15 cellular contexts compared by ENCODE assay signal in genomic region chr18:7846315-7846714, GRCh38.
DNase-seq lines count a peak whose midpoint lies in the region; ATAC-seq and TF ChIP-seq lines count a peak whose summit lies in the region.
"Had no signal": no experiment of that assay in that cellular context is flagged by ENCODE, and none has a peak within 500 bp of the region (broad histone marks: within the 10 kb centered on the region; RNA-seq: fewer than 3 reads in every experiment).

No MANE protein-coding gene starts in this region.

- no peak overlapping the region for H3K4me3 Mint-ChIP-seq in activated naive CD4-positive, alpha-beta T cell treated with anti-CD3 and anti-CD28 coated beads for 36 hours
- H3K4me3 Mint-ChIP-seq: B cell; CD4-positive, alpha-beta T cell; H9 had no signal

- no peak overlapping the region for H3K4me3 ChIP-seq in cardiac muscle cell
- no peak overlapping the region for H3K4me3 ChIP-seq in right cardiac atrium (ENCODE audit: low read length)
- no peak overlapping the region for H3K4me3 ChIP-seq in WERI-Rb-1 (ENCODE audit: low read depth, low read length)
- no peak overlapping the region for H3K4me3 ChIP-seq in lower lobe of right lung
- no peak overlapping the region for H3K4me3 ChIP-seq in upper lobe of right lung

- H3K27me3 ChIP-seq in cardiac muscle cell (no peaks in the 10 kb centered on the region), right cardiac atrium (ENCODE audit: control insufficient read depth, insufficient read depth) (no peaks in the 10 kb centered on the region), WERI-Rb-1 (ENCODE audit: insufficient read depth, low read depth, severe bottlenecking) (no peaks in the 10 kb centered on the region), lower lobe of right lung (ENCODE audit: low read depth) (no peaks in the 10 kb centered on the region), upper lobe of right lung (no peaks in the 10 kb centered on the region)

- no peaks in the 10 kb centered on the region for H3K4me1 Mint-ChIP-seq in activated naive CD4-positive, alpha-beta T cell treated with anti-CD3 and anti-CD28 coated beads for 36 hours (ENCODE audit: low read depth)
- H3K4me1 Mint-ChIP-seq: B cell, H9 had no signal

- peaks cover 3% of the 10 kb centered on the region for H3K9me3 ChIP-seq in cardiac muscle cell (ENCODE audit: low read depth)
- no peaks in the 10 kb centered on the region for H3K9me3 ChIP-seq in right cardiac atrium (ENCODE audit: control insufficient read depth, low read length)
- peaks cover 6% of the 10 kb centered on the region for H3K9me3 ChIP-seq in WERI-Rb-1 (ENCODE audit: severe bottlenecking)
- peaks cover 12% of the 10 kb centered on the region for H3K9me3 ChIP-seq in lower lobe of right lung
- H3K9me3 ChIP-seq in upper lobe of right lung, result peaks cover 6% of the 10 kb centered on the region

- peak overlapping the region; percentile 53 for H3K27ac ChIP-seq in cardiac muscle cell
- no peak overlapping the region for H3K27ac ChIP-seq in right cardiac atrium (ENCODE audit: low read length)
- H3K27ac ChIP-seq in WERI-Rb-1, result peak overlapping the region; percentile 27; the same call in 1 of the 2 replicates
- no peak overlapping the region for H3K27ac ChIP-seq in lower lobe of right lung
- H3K27ac ChIP-seq in upper lobe of right lung, result no peak overlapping the region

- 87% methylated on average over 4 of the region's 4 CpGs for WGBS in right cardiac atrium

- intact Hi-C loops in right cardiac atrium (cut with DNase I), result no loop called here
- intact Hi-C loops in lower lobe of right lung (cut with DNase I), result no loop called here
- intact Hi-C loops in upper lobe of right lung (cut with DNase I), result no loop called here
- intact Hi-C loops in activated naive CD4-positive, alpha-beta T cell treated with anti-CD3 and anti-CD28 coated beads for 36 hours (cut with micrococcal nuclease), result no loop called here

- ATAC-seq in right cardiac atrium (no peak), lower lobe of right lung (peak; percentile 66 to 79), upper lobe of right lung (peak; percentile 28), GM18511 (IDR thresholded peaks at IDR 0.05; ENCODE audit: unreplicated experiment) (no peak)

- H3K9me3 Mint-ChIP-seq in activated naive CD4-positive, alpha-beta T cell treated with anti-CD3 and anti-CD28 coated beads for 36 hours, result peaks cover 17% of the 10 kb centered on the region

- CTCF ChIA-PET in activated naive CD4-positive, alpha-beta T cell treated with anti-CD3 and anti-CD28 coated beads for 36 hours (lab: Charles Lee), result no interaction called here

- no peaks in the 10 kb centered on the region for H3K36me3 ChIP-seq in cardiac muscle cell
- H3K36me3 ChIP-seq in WERI-Rb-1, result no peaks in the 10 kb centered on the region
- H3K36me3 ChIP-seq in lower lobe of right lung, result no peaks in the 10 kb centered on the region
- no peaks in the 10 kb centered on the region for H3K36me3 ChIP-seq in upper lobe of right lung

- TF ChIP-seq CTCF in cardiac muscle cell (IDR thresholded peaks at IDR 0.05; ENCODE audit: low read depth, low read length) (no peak), WERI-Rb-1 (IDR thresholded peaks at IDR 0.05; ENCODE audit: low read depth, low read length) (no peak), lower lobe of right lung (IDR thresholded peaks at IDR 0.05) (no peak), upper lobe of right lung (IDR thresholded peaks at IDR 0.05) (no peak)

- no peaks in the 10 kb centered on the region for H3K27me3 Mint-ChIP-seq in activated naive CD4-positive, alpha-beta T cell treated with anti-CD3 and anti-CD28 coated beads for 36 hours (ENCODE audit: low read depth)
- H3K27me3 Mint-ChIP-seq: B cell; CD4-positive, alpha-beta T cell had no signal

- H3K4me1 ChIP-seq in cardiac muscle cell (ENCODE audit: low read depth), result peaks cover 13% of the 10 kb centered on the region
- H3K4me1 ChIP-seq in right cardiac atrium (ENCODE audit: control insufficient read depth, insufficient read depth, low read length), result no peaks in the 10 kb centered on the region
- no peaks in the 10 kb centered on the region for H3K4me1 ChIP-seq in lower lobe of right lung
- H3K4me1 ChIP-seq in upper lobe of right lung, result no peaks in the 10 kb centered on the region

- no peak overlapping the region for H3K27ac Mint-ChIP-seq in activated naive CD4-positive, alpha-beta T cell treated with anti-CD3 and anti-CD28 coated beads for 36 hours
- H3K27ac Mint-ChIP-seq: B cell; CD4-positive, alpha-beta T cell had no signal

- DNase-seq in cardiac muscle cell (ENCODE audit: low read depth in 1 of 2, low spot score in 1 of 2) (peak in 1 of 2 donors; percentile 18), right cardiac atrium (no peak), WERI-Rb-1 (no peak), lower lobe of right lung (no peak), upper lobe of right lung (no peak), NCI-H2171 treated with DMSO at 0.1 percent for 48 hours (lab: John Stamatoyannopoulos, UW) (no peak)
- no peak for DNase-seq in activated naive CD4-positive, alpha-beta T cell treated with anti-CD3 and anti-CD28 coated beads for 36 hours
- DNase-seq: C1 segment of cervical spinal cord; CD4-positive, alpha-beta T cell; DND-41; GDM1; GOT3; H9 had no signal

- no peaks in the 10 kb centered on the region for H3K36me3 Mint-ChIP-seq in activated naive CD4-positive, alpha-beta T cell treated with anti-CD3 and anti-CD28 coated beads for 36 hours (ENCODE audit: low read depth)

Comparison
In these comparisons a context has a peak if more than half of its experiments do, and no peak if none do; other contexts are left out.
1. H3K27ac ChIP-seq: peak in cardiac muscle cell (single experiment) and WERI-Rb-1 (single experiment); none in right cardiac atrium (single experiment), lower lobe of right lung (single experiment) and upper lobe of right lung (single experiment).
2. ATAC-seq: peak in lower lobe of right lung (2 of 2) and upper lobe of right lung (single experiment); none in right cardiac atrium (0 of 2) and GM18511 (single experiment).